In genomic region chr20:54227751-54228150, GRCh38 we compare ENCODE assay signal across 19 cellular contexts. TPM values are rescaled to one million over a fixed set of nuclear protein-coding genes. Genes with fewer than 3 reads are reported as not detected.
"Had no signal": no experiment of that assay in that cellular context is flagged by ENCODE, and none has a peak within 500 bp of the region (broad histone marks: within the 10 kb centered on the region; RNA-seq: fewer than 3 reads in every experiment).

No MANE protein-coding gene starts in this region.

- H3K36me3 ChIP-seq: cardiac muscle cell, gastrocnemius medialis, heart left ventricle, stomach had no signal

- DNase-seq: activated CD4-positive, alpha-beta T cell treated with anti-CD3 and anti-CD28 coated beads, Interleukin-2, amount 10 ng/mL, durations not matched to agents 24 days and 14 days; activated CD4-positive, CD25-positive, alpha-beta regulatory T cell; activated CD8-positive, alpha-beta memory T cell treated with anti-CD3 and anti-CD28 coated beads, Interleukin-2, amount 50 U/mL, for 4 hours; activated CD8-positive, alpha-beta T cell treated with anti-CD3 and anti-CD28 coated beads, Interleukin-2, amount 10 ng/mL, durations not matched to agents 7 days and 5 days; activated effector memory CD4-positive, alpha-beta T cell treated with anti-CD3 and anti-CD28 coated beads, Interleukin-2, amount 50 U/mL, for 16 hours; activated T-cell treated with anti-CD3 and anti-CD28 coated beads, Interleukin-2, amount 50 U/mL, for 48 hours; erythroblast; gastrocnemius medialis; heart left ventricle; stomach; testis had no signal

- FAIRE-seq: TTC549 had no signal

- H3K9me3 ChIP-seq: gastrocnemius medialis, testis had no signal

- H3K27me3 ChIP-seq: cardiac muscle cell, gastrocnemius medialis, heart left ventricle, stomach, testis had no signal

- H3K4me3 ChIP-seq: cardiac muscle cell, gastrocnemius medialis, heart left ventricle, stomach, testis had no signal

- ATAC-seq: activated CD8-positive, alpha-beta T cell treated with anti-CD3 and anti-CD28 coated beads, Interleukin-2, amount 10 ng/mL, durations not matched to agents 7 days and 5 days; activated naive CD4-positive, alpha-beta T cell treated with anti-CD3 and anti-CD28 coated beads, Interleukin-2, amount 50 U/mL, for 72 hours; gastrocnemius medialis; heart left ventricle; sciatic nerve had no signal

- H3K4me1 ChIP-seq: gastrocnemius medialis, heart left ventricle, stomach, testis had no signal

- H3K27ac ChIP-seq: cardiac muscle cell, gastrocnemius medialis, heart left ventricle, stomach, testis had no signal

RNA-seq across cellular contexts. Expression of gene CYP24A1, which starts 54.0 kb away (rescaled TPM):
- total RNA-seq: activated CD4-positive, alpha-beta T cell treated with anti-CD3 and anti-CD28 coated beads, Interleukin-2, amount 10 ng/mL, durations not matched to agents 24 days and 14 days; activated CD8-positive, alpha-beta T cell treated with anti-CD3 and anti-CD28 coated beads, Interleukin-2, amount 10 ng/mL, durations not matched to agents 7 days and 5 days; activated naive CD4-positive, alpha-beta T cell treated with anti-CD3 and anti-CD28 coated beads, Interleukin-2, amount 50 U/mL, for 72 hours; cardiac muscle cell; dermis microvascular lymphatic vessel endothelial cell; heart left ventricle; mesenteric fat pad; osteocyte; pulmonary artery endothelial cell; sciatic nerve; stomach had no signal
- polyA plus RNA-seq: cardiac muscle cell, heart left ventricle had no signal
